Comparison of ENCODE assay signal across 12 cellular contexts in the genomic region with DNA sequence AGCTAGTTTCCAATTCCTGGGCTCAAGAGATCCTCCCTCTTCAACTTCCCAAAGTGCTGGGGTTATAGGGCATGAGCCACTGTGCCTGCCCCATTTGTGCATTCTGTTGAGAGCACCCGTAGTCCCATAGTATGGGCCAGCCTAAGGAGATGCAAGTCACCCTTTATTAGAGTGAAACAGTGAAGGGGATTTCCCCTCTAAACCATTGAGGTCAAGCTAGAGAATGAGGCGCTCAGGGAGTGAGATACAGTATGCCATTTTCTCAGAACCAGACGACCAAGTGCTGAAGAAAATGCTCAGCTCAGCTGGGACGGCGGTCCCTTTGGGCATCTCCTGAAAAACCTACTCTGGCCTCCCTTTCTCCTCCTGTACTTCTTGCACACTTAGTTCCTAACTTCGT. TPM values are rescaled to one million over a fixed set of nuclear protein-coding genes. Genes with fewer than 3 reads are reported as not detected.
DNase-seq lines count a peak whose midpoint lies in the region; ATAC-seq, FAIRE-seq and TF ChIP-seq lines count a peak whose summit lies in the region.
"Had no signal": no experiment of that assay in that cellular context is flagged by ENCODE, and none has a peak within 500 bp of the region (broad histone marks: within the 10 kb centered on the region; RNA-seq: fewer than 3 reads in every experiment).

No MANE protein-coding gene starts in this region.

- no peak overlapping the region for H3K4me2 ChIP-seq in osteoblast (ENCODE audit: insufficient read depth, low read length)
- H3K4me2 ChIP-seq: neural progenitor cell had no signal

- H3K27ac ChIP-seq in effector memory CD4-positive, alpha-beta T cell (ENCODE audit: insufficient read depth, low read length, poor library complexity, severe bottlenecking) = peak overlapping the region; percentile 47
- no peak overlapping the region for H3K27ac ChIP-seq in osteoblast (ENCODE audit: low read depth, low read length)
- H3K27ac ChIP-seq: neural progenitor cell had no signal

- no peak for TF ChIP-seq CTCF in osteoblast (IDR thresholded peaks at IDR 0.05; ENCODE audit: extremely low read depth, low read depth, low read length)

- no peak overlapping the region for H2AFZ ChIP-seq in osteoblast (ENCODE audit: low read length)
- H2AFZ ChIP-seq: neural progenitor cell had no signal

- H4K20me1 ChIP-seq in osteoblast (ENCODE audit: insufficient read depth, low read length) = peaks cover 78% of the 10 kb centered on the region

- peaks cover 98% of the 10 kb centered on the region for H3K79me2 ChIP-seq in osteoblast (ENCODE audit: insufficient read depth, low read length)

- no peaks in the 10 kb centered on the region for H3K27me3 ChIP-seq in effector memory CD4-positive, alpha-beta T cell (replicated peaks; ENCODE audit: control insufficient read depth, insufficient read depth, low read length, poor library complexity, severe bottlenecking)
- H3K27me3 ChIP-seq in osteoblast (ENCODE audit: insufficient read depth, low read length) = no peaks in the 10 kb centered on the region
- H3K27me3 ChIP-seq: neural progenitor cell had no signal

- DNase-seq in GM12892 (ENCODE audit: insufficient read length) (peak; percentile 44), osteoblast (ENCODE audit: insufficient read length, low spot score, missing footprints) (no peak), NCI-H1930 (lab: John Stamatoyannopoulos, UW) (no peak), CD1c-positive myeloid dendritic cell (ENCODE audit: extremely low spot score) (no peak)
- no peak for DNase-seq in effector memory CD4-positive, alpha-beta T cell
- DNase-seq: DND-41, H7 had no signal

- no peak overlapping the region for H3K4me3 ChIP-seq in effector memory CD4-positive, alpha-beta T cell (ENCODE audit: insufficient read depth, low read depth, low read length, poor library complexity, severe bottlenecking)
- no peak overlapping the region for H3K4me3 ChIP-seq in osteoblast (ENCODE audit: insufficient read depth, low read length)
- H3K4me3 ChIP-seq: neural progenitor cell had no signal

- no peaks in the 10 kb centered on the region for H3K9me3 ChIP-seq in effector memory CD4-positive, alpha-beta T cell (ENCODE audit: control insufficient read depth, low read length)
- H3K9me3 ChIP-seq in osteoblast (ENCODE audit: low read depth, low read length) = no peaks in the 10 kb centered on the region

- no peak for TF ChIP-seq POLR2A in GM12892 (IDR thresholded peaks at IDR 0.05; ENCODE audit: low read depth, low read length)

- FAIRE-seq in GM12892 (lab: Jason Lieb, UNC) = peak; percentile 95
- FAIRE-seq: RCC 7860 had no signal

- H3K4me1 ChIP-seq in effector memory CD4-positive, alpha-beta T cell (ENCODE audit: control insufficient read depth, insufficient read depth, low read length, poor library complexity, severe bottlenecking) = peaks cover 45% of the 10 kb centered on the region
- peaks cover 17% of the 10 kb centered on the region for H3K4me1 ChIP-seq in osteoblast (ENCODE audit: insufficient read depth, low read length)

- ATAC-seq in GM19463 (IDR thresholded peaks at IDR 0.05; ENCODE audit: unreplicated experiment) (peak; percentile 70), HG03108 (IDR thresholded peaks at IDR 0.05; ENCODE audit: unreplicated experiment) (peak; percentile 50), HG03139 (IDR thresholded peaks at IDR 0.05; ENCODE audit: unreplicated experiment) (no peak)

- H3K36me3 ChIP-seq in effector memory CD4-positive, alpha-beta T cell (ENCODE audit: control insufficient read depth, insufficient read depth, low read length) = peaks cover 28% of the 10 kb centered on the region
- H3K36me3 ChIP-seq in osteoblast (ENCODE audit: insufficient read depth, low read length) = peaks cover 23% of the 10 kb centered on the region

RNA-seq across cellular contexts. Expression of gene RNF4, which starts 18.7 kb away (rescaled TPM):
- 64.4 TPM for polyA plus RNA-seq in GM12892 (2012; ENCODE audit: missing spikeins)
- total RNA-seq in osteoblast = 68.8 and 76.0 TPM in 2 replicates

RNA-seq across cellular contexts. Expression of gene FAM193A, which starts 48.8 kb away (rescaled TPM):
- polyA plus RNA-seq in GM12892 (2012; ENCODE audit: missing spikeins) = 11.8 TPM
- 22.4 and 23.2 TPM in 2 replicates for total RNA-seq in osteoblast
